In genomic region chr18:60421356-60422118, GRCh38 we compare ENCODE assay signal across 30 cellular contexts. TPM values are rescaled to one million over a fixed set of nuclear protein-coding genes. Genes with fewer than 3 reads are reported as not detected.
"Had no signal": no experiment of that assay in that cellular context is flagged by ENCODE, and none has a peak within 500 bp of the region (broad histone marks: within the 10 kb centered on the region; RNA-seq: fewer than 3 reads in every experiment).

No MANE protein-coding gene starts in this region.

- H3K4me2 ChIP-seq: hepatocyte had no signal

- H3K79me2 ChIP-seq: hepatocyte had no signal

- H3K36me3 ChIP-seq: esophagus muscularis mucosa, gastrocnemius medialis, left ventricle myocardium inferior, suprapubic skin, tibial artery had no signal

- ATAC-seq: activated CD8-positive, alpha-beta T cell treated with anti-CD3 and anti-CD28 coated beads for 36 hours; activated T-cell treated with anti-CD3 and anti-CD28 coated beads, Interleukin-2, amount 50 U/mL, for 4 hours; activated T-helper 17 cell treated with anti-CD3 and anti-CD28 coated beads, Interleukin-2, amount 50 U/mL, for 72 hours; gastrocnemius medialis; natural killer cell treated with Interleukin-12 subunit alpha and Interleukin-12 subunit beta and Interleukin-15 and Interleukin-18, amount 100 ng/mL, for 72 hours; WTC11 had no signal

- H3K27me3 ChIP-seq: esophagus muscularis mucosa, gastrocnemius medialis, hepatocyte, suprapubic skin, tibial artery had no signal

- H3K27ac ChIP-seq: esophagus muscularis mucosa, gastrocnemius medialis, hepatocyte, left ventricle myocardium inferior, suprapubic skin, tibial artery had no signal

- DNase-seq: activated CD4-positive, alpha-beta T cell treated with anti-CD3 and anti-CD28 coated beads, Interleukin-2, amount 50 U/mL, for 1 hour; activated CD8-positive, alpha-beta T cell treated with anti-CD3 and anti-CD28 coated beads for 36 hours; activated gamma-delta T cell treated with Interleukin-2 at 50 U/mL for 16 hours; activated naive CD4-positive, alpha-beta T cell treated with anti-CD3 and anti-CD28 coated beads, Interleukin-2, amount 50 U/mL, for 16 hours; activated T-cell treated with anti-CD3 and anti-CD28 coated beads, Interleukin-2, amount 50 U/mL, for 4 hours; amygdala; caudate nucleus; endodermal cell; gastrocnemius medialis; glutamatergic neuron; islet precursor cell; left ventricle myocardium inferior; mesendoderm; retina; stimulated activated CD4-positive, alpha-beta T cell treated with anti-CD3 and anti-CD28 coated beads, Interleukin-15, amount 100 ng/mL, for 24 hours; stimulated activated CD4-positive, alpha-beta T cell treated with anti-CD3 and anti-CD28 coated beads, Interleukin-2, amount 100 ng/mL, for 24 hours; stimulated activated naive CD4-positive, alpha-beta T cell; T-helper 2 cell; tibial artery had no signal

- H3K4me1 ChIP-seq: esophagus muscularis mucosa, gastrocnemius medialis, left ventricle myocardium inferior, suprapubic skin, tibial artery had no signal

- H2AFZ ChIP-seq: hepatocyte had no signal

- H3K9me3 ChIP-seq: esophagus muscularis mucosa, gastrocnemius medialis, left ventricle myocardium inferior, suprapubic skin, tibial artery had no signal

- H3K4me3 ChIP-seq: esophagus muscularis mucosa, gastrocnemius medialis, hepatocyte, left ventricle myocardium inferior, lung, suprapubic skin, tibial artery had no signal

RNA-seq across cellular contexts. Expression of gene MC4R, which starts 49.0 kb away (rescaled TPM):
- total RNA-seq: activated CD8-positive, alpha-beta T cell treated with anti-CD3 and anti-CD28 coated beads for 36 hours; activated T-cell treated with anti-CD3 and anti-CD28 coated beads, Interleukin-2, amount 50 U/mL, for 4 hours; activated T-helper 17 cell treated with anti-CD3 and anti-CD28 coated beads, Interleukin-2, amount 50 U/mL, for 72 hours; endodermal cell; gastrocnemius medialis; hepatocyte; left ventricle myocardium inferior; mononuclear cell; natural killer cell treated with Interleukin-12 subunit alpha and Interleukin-12 subunit beta and Interleukin-15 and Interleukin-18, amount 100 ng/mL, for 72 hours; osteoblast; posterior vena cava; suprapubic skin; ureter; WTC11 had no signal
- polyA plus RNA-seq: hepatocyte had no signal
